Comparison of ENCODE assay signal across 8 cellular contexts in genomic region chr7:105268511-105269392, GRCh38.
DNase-seq lines count a peak whose midpoint lies in the region; ATAC-seq, FAIRE-seq and TF ChIP-seq lines count a peak whose summit lies in the region.

No MANE protein-coding gene starts in this region.

- H3K27me3 ChIP-seq in GM23338 (ENCODE audit: insufficient read depth) (no peaks in the 10 kb centered on the region), MM.1S (replicated peaks; ENCODE audit: insufficient read depth, low read length) (no peaks in the 10 kb centered on the region), esophagus squamous epithelium (no peaks in the 10 kb centered on the region)

- peak; percentile 65 for ATAC-seq in activated CD4-positive, alpha-beta T cell treated with anti-CD3 and anti-CD28 coated beads for 36 hours
- no peak; the same call in 2 of the 3 replicates for ATAC-seq in GM23338
- ATAC-seq in natural killer cell treated with Interleukin-12 subunit alpha and Interleukin-12 subunit beta and Interleukin-15 and Interleukin-18, amount 100 ng/mL, for 72 hours: peak; percentile 76

- peak overlapping the region; percentile 16; the same call in 1 of the 2 replicates for H3K27ac ChIP-seq in GM23338 (ENCODE audit: low read depth)
- H3K27ac ChIP-seq in MM.1S (ENCODE audit: low read length): peak overlapping the region; percentile 59; the same call in 1 of the 2 replicates
- peak overlapping the region; percentile 69 to 83 (median 78) for H3K27ac ChIP-seq in esophagus squamous epithelium

- no peaks in the 10 kb centered on the region for H3K27me3 Mint-ChIP-seq in activated CD4-positive, alpha-beta T cell treated with anti-CD3 and anti-CD28 coated beads for 36 hours
- peaks cover 6% of the 10 kb centered on the region for H3K27me3 Mint-ChIP-seq in GM23338 (ENCODE audit: insufficient read depth, low read depth, poor library complexity)
- no peaks in the 10 kb centered on the region for H3K27me3 Mint-ChIP-seq in natural killer cell treated with Interleukin-12 subunit alpha and Interleukin-12 subunit beta and Interleukin-15 and Interleukin-18, amount 100 ng/mL, for 72 hours

- H3K36me3 ChIP-seq in GM23338 (ENCODE audit: insufficient read depth) (no peaks in the 10 kb centered on the region), MM.1S (replicated peaks; ENCODE audit: insufficient read depth, low read length) (no peaks in the 10 kb centered on the region), esophagus squamous epithelium (no peaks in the 10 kb centered on the region)

- peak in 1 of 4 donors; percentile 39 for TF ChIP-seq POLR2A in esophagus squamous epithelium (IDR thresholded peaks at IDR 0.05)

- CTCF ChIA-PET in activated CD4-positive, alpha-beta T cell treated with anti-CD3 and anti-CD28 coated beads for 36 hours (lab: Charles Lee): interaction anchor here (0.5 to 1.7 kb wide), 17 partner anchors 11 to 292 kb away, joined by 3 to 8 read pairs (median 3); no protein-coding TSS in a partner anchor

- H3K4me2 ChIP-seq in GM23338: peak overlapping the region; percentile 35
- peak overlapping the region; percentile 84 for H3K4me2 ChIP-seq in MM.1S (ENCODE audit: low read depth, low read length)

- H3F3A ChIP-seq in GM23338 (replicated peaks; ENCODE audit: low read depth): no peaks in the 10 kb centered on the region
- H3F3A ChIP-seq in MM.1S (ENCODE audit: insufficient read depth, low read length): peaks cover 18% of the 10 kb centered on the region

- H3K9me3 ChIP-seq in MM.1S (replicated peaks; ENCODE audit: insufficient read depth, low read length): no peaks in the 10 kb centered on the region
- H3K9me3 ChIP-seq in esophagus squamous epithelium: no peaks in the 10 kb centered on the region

- peaks cover 63% of the 10 kb centered on the region for H3K4me1 Mint-ChIP-seq in activated CD4-positive, alpha-beta T cell treated with anti-CD3 and anti-CD28 coated beads for 36 hours
- peaks cover 27% of the 10 kb centered on the region for H3K4me1 Mint-ChIP-seq in GM23338
- peaks cover 46 to 65% of the 10 kb centered on the region in 2 donors for H3K4me1 Mint-ChIP-seq in natural killer cell treated with Interleukin-12 subunit alpha and Interleukin-12 subunit beta and Interleukin-15 and Interleukin-18, amount 100 ng/mL, for 72 hours (ENCODE audit: low read depth in 2 of 2)

- DNase-seq in activated CD4-positive, alpha-beta T cell treated with anti-CD3 and anti-CD28 coated beads for 36 hours: no peak
- no peak for DNase-seq in activated CD4-positive, alpha-beta T cell treated with anti-CD3 and anti-CD28 coated beads for 48 hours
- DNase-seq in GM23338 (ENCODE audit: low spot score) (no peak), MM.1S (peak; percentile 61), esophagus squamous epithelium (lab: John Stamatoyannopoulos, UW) (no peak), posterior vena cava (ENCODE audit: low spot score) (no peak)
- DNase-seq in natural killer cell treated with Interleukin-12 subunit alpha and Interleukin-12 subunit beta and Interleukin-15 and Interleukin-18, amount 100 ng/mL, for 72 hours (ENCODE audit: low spot score): no peak

- peak overlapping the region; percentile 78 for H3K4me3 Mint-ChIP-seq in activated CD4-positive, alpha-beta T cell treated with anti-CD3 and anti-CD28 coated beads for 36 hours
- no peak overlapping the region for H3K4me3 Mint-ChIP-seq in GM23338
- peak overlapping the region; percentile 91 for H3K4me3 Mint-ChIP-seq in natural killer cell treated with Interleukin-12 subunit alpha and Interleukin-12 subunit beta and Interleukin-15 and Interleukin-18, amount 100 ng/mL, for 72 hours

- no peaks in the 10 kb centered on the region for H3K9me3 Mint-ChIP-seq in activated CD4-positive, alpha-beta T cell treated with anti-CD3 and anti-CD28 coated beads for 36 hours (ENCODE audit: low read depth)
- H3K9me3 Mint-ChIP-seq in GM23338: no peaks in the 10 kb centered on the region
- no peaks in the 10 kb centered on the region for H3K9me3 Mint-ChIP-seq in natural killer cell treated with Interleukin-12 subunit alpha and Interleukin-12 subunit beta and Interleukin-15 and Interleukin-18, amount 100 ng/mL, for 72 hours

- peak overlapping the region; percentile 40 for H3K9ac ChIP-seq in MM.1S (ENCODE audit: low read length)

- TF ChIP-seq CTCF in GM23338 (conservative IDR thresholded peaks at IDR 0.05; ENCODE audit: low read depth in 2 of 2) (no peak), MM.1S (IDR thresholded peaks at IDR 0.05; ENCODE audit: low read length) (no peak), esophagus squamous epithelium (IDR thresholded peaks at IDR 0.05) (no peak)

- H3K4me3 ChIP-seq in GM23338: 0 out of 2 replicates have a peak overlapping the region, but pooled peaks have one; percentile 7
- H3K4me3 ChIP-seq in MM.1S (ENCODE audit: low read length): peak overlapping the region; percentile 61
- H3K4me3 ChIP-seq in esophagus squamous epithelium: peak overlapping the region; percentile 13 to 54 (median 40)

- no peaks in the 10 kb centered on the region for H3K36me3 Mint-ChIP-seq in activated CD4-positive, alpha-beta T cell treated with anti-CD3 and anti-CD28 coated beads for 36 hours (ENCODE audit: low read depth)
- H3K36me3 Mint-ChIP-seq in GM23338 (ENCODE audit: low read depth): no peaks in the 10 kb centered on the region
- H3K36me3 Mint-ChIP-seq in natural killer cell treated with Interleukin-12 subunit alpha and Interleukin-12 subunit beta and Interleukin-15 and Interleukin-18, amount 100 ng/mL, for 72 hours: no peaks in the 10 kb centered on the region

- FAIRE-seq in TTC549 (lab: Jason Lieb, UNC): peak; percentile 69

- H3K79me2 ChIP-seq in GM23338 (replicated peaks; ENCODE audit: insufficient read depth) (peaks cover 75% of the 10 kb centered on the region), MM.1S (ENCODE audit: low read length) (peaks cover 96% of the 10 kb centered on the region)

- POLR2A ChIA-PET in activated CD4-positive, alpha-beta T cell treated with anti-CD3 and anti-CD28 coated beads for 36 hours (lab: Charles Lee): interaction anchor here (1.7 kb wide), 1 partner anchor 328 kb away, joined by 4 read pairs; no protein-coding TSS in a partner anchor

- peak overlapping the region; percentile 96 for H3K27ac Mint-ChIP-seq in activated CD4-positive, alpha-beta T cell treated with anti-CD3 and anti-CD28 coated beads for 36 hours
- H3K27ac Mint-ChIP-seq in GM23338: peak overlapping the region; percentile 16
- peak overlapping the region; percentile 80 to 92 for H3K27ac Mint-ChIP-seq in natural killer cell treated with Interleukin-12 subunit alpha and Interleukin-12 subunit beta and Interleukin-15 and Interleukin-18, amount 100 ng/mL, for 72 hours

- no peaks in the 10 kb centered on the region; the same call in 1 of the 2 replicates for H4K20me1 ChIP-seq in GM23338 (replicated peaks; ENCODE audit: insufficient read depth)
- no peaks in the 10 kb centered on the region for H4K20me1 ChIP-seq in MM.1S (ENCODE audit: insufficient read depth, low read length)

- H3K4me1 ChIP-seq in GM23338 (ENCODE audit: insufficient read depth) (peaks cover 13% of the 10 kb centered on the region; the same call in 1 of the 2 replicates), MM.1S (ENCODE audit: low read length) (peaks cover 13% of the 10 kb centered on the region), esophagus squamous epithelium (peaks cover 13 to 50% (median 19%) of the 10 kb centered on the region in 3 donors)

- 2 to 3% methylated on average over 6 of the region's 6 CpGs for WGBS in esophagus squamous epithelium, 2 donors

- H2AFZ ChIP-seq in GM23338 (no peak overlapping the region), MM.1S (ENCODE audit: low read length) (0 out of 2 replicates have a peak overlapping the region, but pooled peaks have one; percentile 10)

- intact Hi-C loops in activated CD4-positive, alpha-beta T cell treated with anti-CD3 and anti-CD28 coated beads for 36 hours (cut with DNase I, micrococcal nuclease): loop anchor here (1.0 to 5.0 kb wide), 7 partner anchors 21 to 324 kb away; partner anchors contain the start of gene SRPK2 (in 1 of the 2)
- intact Hi-C loops in esophagus squamous epithelium (cut with DNase I) (no loop called here), posterior vena cava (cut with DNase I) (no loop called here)

- H3K9me2 ChIP-seq in GM23338 (ENCODE audit: insufficient read depth) (no peaks in the 10 kb centered on the region), MM.1S (replicated peaks; ENCODE audit: insufficient read depth, low read length) (no peaks in the 10 kb centered on the region)

TF ChIP-seq in GM23338, 12 proteins besides CTCF, POLR2A, EP300 and RAD21 (continues in another document):
- no peak for TF ChIP-seq ZNF114 (CRISPR knock-in tag; IDR thresholded peaks at IDR 0.05)
- TF ChIP-seq NANOG (IDR thresholded peaks at IDR 0.05; ENCODE audit: borderline replicate concordance): no peak
- TF ChIP-seq EZH2 (IDR thresholded peaks at IDR 0.05; ENCODE audit: low read depth, unreplicated experiment): no peak
- no peak for TF ChIP-seq STAT1 (IDR thresholded peaks at IDR 0.05; ENCODE audit: unreplicated experiment)
- no peak for TF ChIP-seq ETS1 (IDR thresholded peaks at IDR 0.05)

Comparison
In these comparisons a context has a peak if more than half of its experiments do, and no peak if none do; other contexts are left out.
1. H3K27ac Mint-ChIP-seq: peak in every context shown above with its lines; median percentile 96 in activated CD4-positive, alpha-beta T cell treated with anti-CD3 and anti-CD28 coated beads for 36 hours; 86 in natural killer cell treated with Interleukin-12 subunit alpha and Interleukin-12 subunit beta and Interleukin-15 and Interleukin-18, amount 100 ng/mL, for 72 hours; 16 in GM23338.
2. H3K27ac ChIP-seq: peak in every context shown above with its lines; median percentile 78 in esophagus squamous epithelium; 59 in MM.1S; 16 in GM23338.
3. H3K4me3 ChIP-seq: peak in every context shown above with its lines; median percentile 61 in MM.1S; 40 in esophagus squamous epithelium; 7 in GM23338.
4. intact Hi-C loops: an anchor here in activated CD4-positive, alpha-beta T cell treated with anti-CD3 and anti-CD28 coated beads for 36 hours (1.0 to 5.0 kb wide); none called in esophagus squamous epithelium and posterior vena cava.